ENCODE assay signal across 7 cellular contexts in genomic region chr17:75130059-75130631, GRCh38. TPM values are rescaled to one million over a fixed set of nuclear protein-coding genes. Genes with fewer than 3 reads are reported as not detected.
DNase-seq lines count a peak whose midpoint lies in the region; ATAC-seq and TF ChIP-seq lines count a peak whose summit lies in the region.
"Had no signal": no experiment of that assay in that cellular context is flagged by ENCODE, and none has a peak within 500 bp of the region (broad histone marks: within the 10 kb centered on the region; RNA-seq: fewer than 3 reads in every experiment).

No MANE protein-coding gene starts in this region.

- H3K4me3 Mint-ChIP-seq in GM23338, result peak overlapping the region; percentile 91

- intact Hi-C loops in ascending aorta (cut with DNase I), result loop anchor here (2.0 kb wide), 1 partner anchor 25 kb away; the partner anchor contains the start of gene JPT1

- H3K9me3 Mint-ChIP-seq in GM23338, result no peaks in the 10 kb centered on the region

- no peak overlapping the region for H2AFZ ChIP-seq in GM23338
- H2AFZ ChIP-seq in neural cell (ENCODE audit: low read depth, low read length), result no peak overlapping the region

- peaks cover 14% of the 10 kb centered on the region for H3K4me1 ChIP-seq in GM23338 (ENCODE audit: insufficient read depth)
- H3K4me1 ChIP-seq in ascending aorta, result peaks cover 0 to 6% of the 10 kb centered on the region in 2 donors

- TF ChIP-seq CTCF in GM23338 (conservative IDR thresholded peaks at IDR 0.05; ENCODE audit: low read depth in 2 of 2) (no peak), ascending aorta (IDR thresholded peaks at IDR 0.05) (no peak), neural cell (IDR thresholded peaks at IDR 0.05; ENCODE audit: poor library complexity, severe bottlenecking) (no peak)

- H3K27me3 ChIP-seq in GM23338 (ENCODE audit: insufficient read depth), result no peaks in the 10 kb centered on the region
- no peaks in the 10 kb centered on the region for H3K27me3 ChIP-seq in ascending aorta
- H3K27me3 ChIP-seq in neural cell (ENCODE audit: insufficient read depth, low read depth, low read length), result no peaks in the 10 kb centered on the region

- H3K27ac ChIP-seq in GM23338 (ENCODE audit: low read depth), result 0 out of 2 replicates have a peak overlapping the region, but pooled peaks have one; percentile 32
- peak overlapping the region; percentile 90 for H3K27ac ChIP-seq in ascending aorta
- peak overlapping the region; percentile 74 for H3K27ac ChIP-seq in neural cell (ENCODE audit: low read length)

- no peak for TF ChIP-seq RAD21 in neural cell (conservative IDR thresholded peaks at IDR 0.05)

- H3K9me2 ChIP-seq in GM23338 (ENCODE audit: insufficient read depth), result no peaks in the 10 kb centered on the region
- no peaks in the 10 kb centered on the region for H3K9me2 ChIP-seq in neural cell (ENCODE audit: insufficient read depth, low read length)

- H3K4me2 ChIP-seq in GM23338 (peak overlapping the region; percentile 96), neural cell (ENCODE audit: low read length) (peak overlapping the region; percentile 78)

- H3K79me2 ChIP-seq in GM23338 (replicated peaks; ENCODE audit: insufficient read depth) (peaks cover 7% of the 10 kb centered on the region), neural cell (replicated peaks; ENCODE audit: insufficient read depth, low read length) (no peaks in the 10 kb centered on the region)

- peaks cover 14% of the 10 kb centered on the region for H3K4me1 Mint-ChIP-seq in GM23338

- H3F3A ChIP-seq in GM23338 (replicated peaks; ENCODE audit: low read depth) (peaks cover 52% of the 10 kb centered on the region), neural cell (ENCODE audit: insufficient read depth, low read length, poor library complexity, severe bottlenecking) (no peaks in the 10 kb centered on the region)

- no peak; the same call in 2 of the 3 replicates for ATAC-seq in GM23338
- ATAC-seq in HG03159 (IDR thresholded peaks at IDR 0.05; ENCODE audit: unreplicated experiment), result no peak

- H4K20me1 ChIP-seq in GM23338 (replicated peaks; ENCODE audit: insufficient read depth) (peaks cover 7% of the 10 kb centered on the region; the same call in 1 of the 2 replicates), neural cell (ENCODE audit: insufficient read depth) (peaks cover 6% of the 10 kb centered on the region)

- H3K9me3 ChIP-seq in ascending aorta, result no peaks in the 10 kb centered on the region
- H3K9me3 ChIP-seq in neural cell (ENCODE audit: low read length), result no peaks in the 10 kb centered on the region

- H3K4me3 ChIP-seq in GM23338 (peak overlapping the region; percentile 95), ascending aorta (peak overlapping the region; percentile 46 to 85), neural cell (ENCODE audit: low read length) (peak overlapping the region; percentile 86)

- no peak for TF ChIP-seq EP300 in neural cell (conservative IDR thresholded peaks at IDR 0.05; ENCODE audit: poor library complexity, severe bottlenecking)

- peak overlapping the region; percentile 90 for H3K27ac Mint-ChIP-seq in GM23338

- H3K27me3 Mint-ChIP-seq in GM23338 (ENCODE audit: insufficient read depth, low read depth, poor library complexity), result peaks cover 35% of the 10 kb centered on the region

- H3K36me3 ChIP-seq in GM23338 (ENCODE audit: insufficient read depth), result no peaks in the 10 kb centered on the region
- peaks cover 0 to 7% of the 10 kb centered on the region in 2 donors for H3K36me3 ChIP-seq in ascending aorta
- H3K36me3 ChIP-seq in neural cell (ENCODE audit: insufficient read depth, low read length), result no peaks in the 10 kb centered on the region

- peak overlapping the region; percentile 78 for H3K9ac ChIP-seq in neural cell (ENCODE audit: low read length)

- H3K36me3 Mint-ChIP-seq in GM23338 (ENCODE audit: low read depth), result peaks cover 24% of the 10 kb centered on the region

- DNase-seq in GM23338 (ENCODE audit: low spot score), result no peak
- no peak for DNase-seq in ascending aorta (ENCODE audit: low spot score in 2 of 2)
- DNase-seq in stimulated activated CD4-positive, alpha-beta T cell treated with anti-CD3 and anti-CD28 coated beads, Interleukin-1b, Interleukin-23, amount 100 ng/mL, for 48 hours, result no peak
- no peak for DNase-seq in GM19240 (ENCODE audit: insufficient read length, low spot score)
- DNase-seq: activated gamma-delta T cell had no signal

TF ChIP-seq in GM23338, 12 proteins besides CTCF, POLR2A, EP300 and RAD21:
- peak; percentile 25; the same call in 1 of the 2 replicates for TF ChIP-seq POLR2AphosphoS5 (IDR thresholded peaks at IDR 0.05; ENCODE audit: low read depth)
- TF ChIP-seq REST (IDR thresholded peaks at IDR 0.05; ENCODE audit: unreplicated experiment), result no peak

TF ChIP-seq in neural cell, 6 proteins besides CTCF, POLR2A, EP300 and RAD21:
- no peak for TF ChIP-seq SMC3 (conservative IDR thresholded peaks at IDR 0.05; ENCODE audit: poor library complexity)
- no peak for TF ChIP-seq EZH2 (IDR thresholded peaks at IDR 0.05; ENCODE audit: borderline replicate concordance, insufficient read depth, low read length, poor library complexity, severe bottlenecking)
- TF ChIP-seq POLR2AphosphoS5 (IDR thresholded peaks at IDR 0.05), result no peak
- no peak for TF ChIP-seq TAF1 (IDR thresholded peaks at IDR 0.05; ENCODE audit: low read depth)
- TF ChIP-seq REST (IDR thresholded peaks at IDR 0.05; ENCODE audit: borderline replicate concordance), result no peak
- TF ChIP-seq MXI1 (conservative IDR thresholded peaks at IDR 0.05; ENCODE audit: poor library complexity, severe bottlenecking), result no peak

RNA-seq across cellular contexts. Expression of gene NT5C, which starts 1.4 kb away (rescaled TPM):
- 91.7 and 122 TPM in 2 replicates for total RNA-seq in GM23338 (2014; rRNA removed; shearing (Covaris generic))
- polyA plus RNA-seq in GM23338 (2016; fragmentation: Nextera tagmentation; extraction: Ambion mirVana), result 120 and 134 TPM in 2 replicates
- 18.3 TPM for total RNA-seq in ascending aorta
- 58.7 and 74.0 TPM in 2 replicates for polyA plus RNA-seq in neural cell
- 13.6 and 16.1 TPM in 2 replicates for polyA minus RNA-seq in neural cell

RNA-seq across cellular contexts. Expression of gene ARMC7, which starts 20.4 kb away (rescaled TPM):
- 4.5 and 5.6 TPM in 2 replicates for total RNA-seq in GM23338 (2014; rRNA removed; shearing (Covaris generic))
- polyA plus RNA-seq in GM23338 (2016; fragmentation: Nextera tagmentation; extraction: Ambion mirVana) (6.3 and 8.4 TPM in 2 replicates), neural cell (3.7 and 4.0 TPM in 2 replicates)
- 1.4 TPM for total RNA-seq in ascending aorta
- 3.4 and 5.0 TPM in 2 replicates for polyA minus RNA-seq in neural cell

RNA-seq across cellular contexts. Expression of gene JPT1, which starts 24.2 kb away (rescaled TPM):
- total RNA-seq in GM23338 (2014; rRNA removed; shearing (Covaris generic)), result 249 and 278 TPM in 2 replicates
- polyA plus RNA-seq in GM23338 (2016; fragmentation: Nextera tagmentation; extraction: Ambion mirVana) (903 and 929 TPM in 2 replicates), neural cell (1,721 and 2,003 TPM in 2 replicates)
- total RNA-seq in ascending aorta, result 23.0 TPM
- 1,072 and 1,108 TPM in 2 replicates for polyA minus RNA-seq in neural cell

RNA-seq across cellular contexts. Expression of gene SLC16A5, which starts 42.4 kb away (rescaled TPM):
- total RNA-seq in GM23338 (2014; rRNA removed; shearing (Covaris generic)), result 30.1 and 40.0 TPM in 2 replicates
- polyA plus RNA-seq in GM23338 (2016; fragmentation: Nextera tagmentation; extraction: Ambion mirVana) (5.0 and 7.3 TPM in 2 replicates), neural cell (not detected in 2 replicates)
- 101 TPM for total RNA-seq in ascending aorta
- not detected in 2 replicates for polyA minus RNA-seq in neural cell

RNA-seq across cellular contexts. Expression of gene SUMO2, which starts 52.6 kb away (rescaled TPM):
- total RNA-seq in GM23338 (2014; rRNA removed; shearing (Covaris generic)), result 133 and 139 TPM in 2 replicates
- 784 and 890 TPM in 2 replicates for polyA plus RNA-seq in GM23338 (2016; fragmentation: Nextera tagmentation; extraction: Ambion mirVana)
- total RNA-seq in ascending aorta, result 23.9 TPM
- polyA plus RNA-seq in neural cell, result 224 and 283 TPM in 2 replicates
- 120 and 137 TPM in 2 replicates for polyA minus RNA-seq in neural cell

Comparison
In these comparisons a context has a peak if more than half of its experiments do, and no peak if none do; other contexts are left out.
1. H3K27ac ChIP-seq: peak in every context shown above with its lines; median percentile 90 in ascending aorta; 74 in neural cell; 32 in GM23338.
2. RNA of gene JPT1, which starts 24.2 kb away (total RNA-seq): 249 to 278 TPM in GM23338; 23.0 TPM in ascending aorta (single experiment); every median in the first group is over 10 times any median in the second.
3. Peak in every context shown above with its lines, with median percentiles within 50 percentile points of each other: H3K4me3 ChIP-seq.